8 cellular contexts compared by ENCODE assay signal in genomic region chr4:241406-241805, GRCh38.
DNase-seq lines count a peak whose midpoint lies in the region; ATAC-seq and TF ChIP-seq lines count a peak whose summit lies in the region.
"Not testable (repeated sequence)": the region's sequence is repeated elsewhere in the genome, so short reads cannot be mapped to it uniquely, and the experiment has no call there.

No MANE protein-coding gene starts in this region.

- not testable (repeated sequence) for H3K4me3 ChIP-seq in SU-DHL-6 (ENCODE audit: insufficient read depth, low read length, poor library complexity, severe bottlenecking)

- H3K79me2 ChIP-seq in SU-DHL-6 (ENCODE audit: insufficient read depth, low read length) = not testable (repeated sequence)

- CTCF ChIA-PET in activated CD4-positive, alpha-beta T cell treated with anti-CD3 and anti-CD28 coated beads, Interleukin-2, amount 10 ng/mL, durations not matched to agents 7 days and 5 days (lab: Charles Lee); activated naive CD4-positive, alpha-beta T cell treated with anti-CD3 and anti-CD28 coated beads, Interleukin-2, amount 10 ng/mL, durations not matched to agents 7 days and 5 days (lab: Charles Lee): not testable (repeated sequence)

- not testable (repeated sequence) for DNase-seq in CD14-positive monocyte (ENCODE audit: low spot score); activated CD4-positive, alpha-beta T cell treated with anti-CD3 and anti-CD28 coated beads, Interleukin-2, amount 10 ng/mL, durations not matched to agents 7 days and 5 days; activated naive CD4-positive, alpha-beta T cell treated with anti-CD3 and anti-CD28 coated beads, Interleukin-2, amount 10 ng/mL, durations not matched to agents 7 days and 5 days; effector memory CD8-positive, alpha-beta T cell; memory B cell (ENCODE audit: low spot score in 2 of 2)

- H3K36me3 ChIP-seq in SU-DHL-6 (ENCODE audit: low read length) = peaks cover 17% of the 10 kb centered on the region

- ATAC-seq in effector memory CD8-positive, alpha-beta T cell (replicated peaks); memory B cell (ENCODE audit: low read depth): not testable (repeated sequence)

- peak overlapping the region; percentile 93 for H2AFZ ChIP-seq in SU-DHL-6 (ENCODE audit: low read depth, low read length, severe bottlenecking)

- H3K9me3 ChIP-seq in SU-DHL-6 (ENCODE audit: insufficient read depth, low read length) = peaks cover 12% of the 10 kb centered on the region

- not testable (repeated sequence) for H3K9me2 ChIP-seq in SU-DHL-6 (replicated peaks; ENCODE audit: insufficient read depth, low read length)

- H3K4me3 Mint-ChIP-seq in CD14-positive monocyte = peak overlapping the region; percentile 86 to 93
- peak overlapping the region in 3 of 4 donors; percentile 34 to 96 (median 84) for H3K4me3 Mint-ChIP-seq in IgD-negative memory B cell
- not testable (repeated sequence) for H3K4me3 Mint-ChIP-seq in activated CD4-positive, alpha-beta T cell treated with anti-CD3 and anti-CD28 coated beads, Interleukin-2, amount 10 ng/mL, durations not matched to agents 7 days and 5 days
- peak overlapping the region; percentile 76 for H3K4me3 Mint-ChIP-seq in activated naive CD4-positive, alpha-beta T cell treated with anti-CD3 and anti-CD28 coated beads, Interleukin-2, amount 10 ng/mL, durations not matched to agents 7 days and 5 days
- peak overlapping the region; percentile 77 to 79 for H3K4me3 Mint-ChIP-seq in effector memory CD8-positive, alpha-beta T cell
- peak overlapping the region; percentile 93 for H3K4me3 Mint-ChIP-seq in memory B cell
- peak overlapping the region; percentile 85 for H3K4me3 Mint-ChIP-seq in stimulated activated naive CD8-positive, alpha-beta T cell treated with anti-CD3 and anti-CD28 coated beads, Interleukin-15, Interleukin-2, amounts not matched to agents 100 ng/mL and 50 ng/mL, for 24 hours

- H3K4me1 Mint-ChIP-seq in CD14-positive monocyte = peaks cover 12% of the 10 kb centered on the region
- peaks cover 0 to 10% (median 10%) of the 10 kb centered on the region in 3 donors for H3K4me1 Mint-ChIP-seq in IgD-negative memory B cell
- not testable (repeated sequence) for H3K4me1 Mint-ChIP-seq in activated CD4-positive, alpha-beta T cell treated with anti-CD3 and anti-CD28 coated beads, Interleukin-2, amount 10 ng/mL, durations not matched to agents 7 days and 5 days; activated naive CD4-positive, alpha-beta T cell treated with anti-CD3 and anti-CD28 coated beads, Interleukin-2, amount 10 ng/mL, durations not matched to agents 7 days and 5 days
- H3K4me1 Mint-ChIP-seq in effector memory CD8-positive, alpha-beta T cell (ENCODE audit: low read depth in 2 of 2) = peaks cover 9 to 10% of the 10 kb centered on the region in 2 donors
- H3K4me1 Mint-ChIP-seq in memory B cell = peaks cover 10% of the 10 kb centered on the region
- H3K4me1 Mint-ChIP-seq in stimulated activated naive CD8-positive, alpha-beta T cell treated with anti-CD3 and anti-CD28 coated beads, Interleukin-15, Interleukin-2, amounts not matched to agents 100 ng/mL and 50 ng/mL, for 24 hours (ENCODE audit: low read depth) = peaks cover 11% of the 10 kb centered on the region

- peaks cover 8 to 32% (median 20%) of the 10 kb centered on the region in 7 donors for H3K9me3 Mint-ChIP-seq in CD14-positive monocyte
- H3K9me3 Mint-ChIP-seq in IgD-negative memory B cell; activated CD4-positive, alpha-beta T cell treated with anti-CD3 and anti-CD28 coated beads, Interleukin-2, amount 10 ng/mL, durations not matched to agents 7 days and 5 days; activated naive CD4-positive, alpha-beta T cell treated with anti-CD3 and anti-CD28 coated beads, Interleukin-2, amount 10 ng/mL, durations not matched to agents 7 days and 5 days; effector memory CD8-positive, alpha-beta T cell; memory B cell; stimulated activated naive CD8-positive, alpha-beta T cell treated with anti-CD3 and anti-CD28 coated beads, Interleukin-15, Interleukin-2, amounts not matched to agents 100 ng/mL and 50 ng/mL, for 24 hours: not testable (repeated sequence)

- POLR2A ChIA-PET in activated CD4-positive, alpha-beta T cell treated with anti-CD3 and anti-CD28 coated beads, Interleukin-2, amount 10 ng/mL, durations not matched to agents 7 days and 5 days (lab: Charles Lee) = not testable (repeated sequence)

- peak overlapping the region; percentile 37 for H3K27ac ChIP-seq in SU-DHL-6 (ENCODE audit: low read depth, low read length)

- H3K4me2 ChIP-seq in SU-DHL-6 (ENCODE audit: low read depth, low read length, poor library complexity, severe bottlenecking) = not testable (repeated sequence)

- H3K36me3 Mint-ChIP-seq in CD14-positive monocyte; IgD-negative memory B cell; activated CD4-positive, alpha-beta T cell treated with anti-CD3 and anti-CD28 coated beads, Interleukin-2, amount 10 ng/mL, durations not matched to agents 7 days and 5 days (ENCODE audit: low read depth); activated naive CD4-positive, alpha-beta T cell treated with anti-CD3 and anti-CD28 coated beads, Interleukin-2, amount 10 ng/mL, durations not matched to agents 7 days and 5 days; effector memory CD8-positive, alpha-beta T cell (ENCODE audit: insufficient read depth); memory B cell; stimulated activated naive CD8-positive, alpha-beta T cell treated with anti-CD3 and anti-CD28 coated beads, Interleukin-15, Interleukin-2, amounts not matched to agents 100 ng/mL and 50 ng/mL, for 24 hours (ENCODE audit: low read depth): not testable (repeated sequence)

- H3F3A ChIP-seq in SU-DHL-6 (ENCODE audit: insufficient read depth) = not testable (repeated sequence)

- not testable (repeated sequence) for H3K27me3 Mint-ChIP-seq in CD14-positive monocyte (ENCODE audit: low read depth in 3 of 3); IgD-negative memory B cell; activated CD4-positive, alpha-beta T cell treated with anti-CD3 and anti-CD28 coated beads, Interleukin-2, amount 10 ng/mL, durations not matched to agents 7 days and 5 days; activated naive CD4-positive, alpha-beta T cell treated with anti-CD3 and anti-CD28 coated beads, Interleukin-2, amount 10 ng/mL, durations not matched to agents 7 days and 5 days; effector memory CD8-positive, alpha-beta T cell; memory B cell; stimulated activated naive CD8-positive, alpha-beta T cell treated with anti-CD3 and anti-CD28 coated beads, Interleukin-15, Interleukin-2, amounts not matched to agents 100 ng/mL and 50 ng/mL, for 24 hours

- 0 out of 2 replicates have a peak overlapping the region, but pooled peaks have one; percentile 44 for H3K9ac ChIP-seq in SU-DHL-6 (ENCODE audit: low read length)

- H3K27ac Mint-ChIP-seq in CD14-positive monocyte (peak overlapping the region in 3 of 7 donors; percentile 51 to 87 (median 57)), IgD-negative memory B cell (peak overlapping the region in 2 of 3 donors; percentile 47 to 84), memory B cell (peak overlapping the region; percentile 90)
- peak overlapping the region; percentile 68 for H3K27ac Mint-ChIP-seq in activated CD4-positive, alpha-beta T cell treated with anti-CD3 and anti-CD28 coated beads, Interleukin-2, amount 10 ng/mL, durations not matched to agents 7 days and 5 days
- peak overlapping the region; percentile 70 for H3K27ac Mint-ChIP-seq in activated naive CD4-positive, alpha-beta T cell treated with anti-CD3 and anti-CD28 coated beads, Interleukin-2, amount 10 ng/mL, durations not matched to agents 7 days and 5 days
- peak overlapping the region; percentile 82 to 90 for H3K27ac Mint-ChIP-seq in effector memory CD8-positive, alpha-beta T cell
- H3K27ac Mint-ChIP-seq in stimulated activated naive CD8-positive, alpha-beta T cell treated with anti-CD3 and anti-CD28 coated beads, Interleukin-15, Interleukin-2, amounts not matched to agents 100 ng/mL and 50 ng/mL, for 24 hours = not testable (repeated sequence)

- not testable (repeated sequence) for H4K20me1 ChIP-seq in SU-DHL-6 (ENCODE audit: low read depth, low read length)

- H3K27me3 ChIP-seq in SU-DHL-6 (ENCODE audit: low read length) = not testable (repeated sequence)

- intact Hi-C loops in CD14-positive monocyte (cut with micrococcal nuclease) = loop anchor here in 1 of 2 donors (10.0 kb wide), 1 partner anchor 233 kb away; no protein-coding TSS in a partner anchor

- not testable (repeated sequence) for TF ChIP-seq CTCF in CD14-positive monocyte (IDR thresholded peaks at IDR 0.05); SU-DHL-6 (IDR thresholded peaks at IDR 0.05; ENCODE audit: insufficient read depth, low read length, poor library complexity, severe bottlenecking)
